In genomic region chr14:76152333-76152681, GRCh38 we compare ENCODE assay signal across 8 cellular contexts. TPM values are rescaled to one million over a fixed set of nuclear protein-coding genes. Genes with fewer than 3 reads are reported as not detected.
DNase-seq lines count a peak whose midpoint lies in the region; ATAC-seq, FAIRE-seq and TF ChIP-seq lines count a peak whose summit lies in the region.

No MANE protein-coding gene starts in this region.

- no peaks in the 10 kb centered on the region for H3K27me3 ChIP-seq in stomach

- H3K9me3 Mint-ChIP-seq in CD14-positive monocyte (peaks cover 0 to 14% (median 4%) of the 10 kb centered on the region in 7 donors), neural crest cell (peaks cover 2% of the 10 kb centered on the region)
- H3K9me3 Mint-ChIP-seq in activated T-helper 2 cell treated with anti-CD3 and anti-CD28 coated beads, Interferon-gamma antibody, Interleukin-2, Interleukin-4, amounts not matched to agents 10 μg/mL and 5 μg/mL and 100 μg/mL, durations not matched to agents 14 hours and 24 hours and 36 hours, result peaks cover 9% of the 10 kb centered on the region

- H3K4me3 ChIP-seq in fibroblast of pulmonary artery (replicated peaks; ENCODE audit: low read depth, low read length) (peak overlapping the region; percentile 97), stomach (peak overlapping the region; percentile 78 to 98 (median 82))

- H3K27me3 Mint-ChIP-seq in CD14-positive monocyte (ENCODE audit: low read depth in 3 of 3) (peaks cover 2 to 16% (median 8%) of the 10 kb centered on the region in 3 donors), neural crest cell (ENCODE audit: low read depth) (peaks cover 13% of the 10 kb centered on the region)
- peaks cover 2% of the 10 kb centered on the region for H3K27me3 Mint-ChIP-seq in activated T-helper 2 cell treated with anti-CD3 and anti-CD28 coated beads, Interferon-gamma antibody, Interleukin-2, Interleukin-4, amounts not matched to agents 10 μg/mL and 5 μg/mL and 100 μg/mL, durations not matched to agents 14 hours and 24 hours and 36 hours (ENCODE audit: low read depth)

- H3K9me3 ChIP-seq in stomach, result no peaks in the 10 kb centered on the region

- H3K27ac ChIP-seq in stomach, result peak overlapping the region; percentile 81 to 91 (median 88)

- intact Hi-C loops in CD14-positive monocyte (cut with micrococcal nuclease), result loop anchor here in 1 of 2 donors (5.0 kb wide), 1 partner anchor 170 kb away; the partner anchor contains the start of gene TGFB3
- intact Hi-C loops in activated T-helper 2 cell treated with anti-CD3 and anti-CD28 coated beads, Interferon-gamma antibody, Interleukin-2, Interleukin-4, amounts not matched to agents 10 μg/mL and 5 μg/mL and 100 μg/mL, durations not matched to agents 14 hours and 24 hours and 36 hours (cut with micrococcal nuclease), result loop anchor here (5.0 to 10.0 kb wide), 2 partner anchors 168 to 945 kb away; partner anchors contain the start of genes CIPC, IFT43 and TGFB3
- intact Hi-C loops in stomach (cut with DNase I; ENCODE audit: low total_unique reads), result no loop called here

- H3K36me3 ChIP-seq in stomach, result peaks cover 5 to 24% (median 15%) of the 10 kb centered on the region in 4 donors

- TF ChIP-seq EP300 in stomach (IDR thresholded peaks at IDR 0.05), result no peak

- no peak for TF ChIP-seq CTCF in CD14-positive monocyte (IDR thresholded peaks at IDR 0.05)
- no peak for TF ChIP-seq CTCF in fibroblast of pulmonary artery (IDR thresholded peaks at IDR 0.05; ENCODE audit: low read length, missing control alignments)
- no peak for TF ChIP-seq CTCF in neural crest cell (conservative IDR thresholded peaks at IDR 0.05)
- TF ChIP-seq CTCF in stomach (IDR thresholded peaks at IDR 0.05), result no peak

- H3K4me3 Mint-ChIP-seq in CD14-positive monocyte (peak overlapping the region; percentile 97 to 98), neural crest cell (peak overlapping the region; percentile 99)
- peak overlapping the region; percentile 96 for H3K4me3 Mint-ChIP-seq in activated T-helper 2 cell treated with anti-CD3 and anti-CD28 coated beads, Interferon-gamma antibody, Interleukin-2, Interleukin-4, amounts not matched to agents 10 μg/mL and 5 μg/mL and 100 μg/mL, durations not matched to agents 14 hours and 24 hours and 36 hours (ENCODE audit: low read depth)

- H3K4me1 ChIP-seq in stomach, result peaks cover 33 to 56% (median 47%) of the 10 kb centered on the region in 4 donors

- DNase-seq in CD14-positive monocyte (ENCODE audit: low spot score) (peak; percentile 90), GM19239 (ENCODE audit: insufficient read length, low spot score) (peak; percentile 36), RPMI8226 (peak; percentile 66), fibroblast of pulmonary artery (ENCODE audit: low read depth) (peak; percentile 84), neural crest cell (ENCODE audit: low read depth, low spot score) (peak; percentile 29), stomach (peak; percentile 58)
- DNase-seq in activated T-helper 2 cell treated with anti-CD3 and anti-CD28 coated beads, Interferon-gamma antibody, Interleukin-2, Interleukin-4, amounts not matched to agents 10 μg/mL and 5 μg/mL and 100 μg/mL, durations not matched to agents 14 hours and 24 hours and 36 hours (ENCODE audit: low spot score), result peak; percentile 80

- FAIRE-seq in GM19239 (lab: Jason Lieb, UNC), result peak; percentile 81

- H3K27ac Mint-ChIP-seq in CD14-positive monocyte (peak overlapping the region; percentile 99 to 100 (median 99)), neural crest cell (ENCODE audit: unreplicated experiment) (peak overlapping the region; percentile 98)
- H3K27ac Mint-ChIP-seq in activated T-helper 2 cell treated with anti-CD3 and anti-CD28 coated beads, Interferon-gamma antibody, Interleukin-2, Interleukin-4, amounts not matched to agents 10 μg/mL and 5 μg/mL and 100 μg/mL, durations not matched to agents 14 hours and 24 hours and 36 hours, result peak overlapping the region; percentile 99

- WGBS in stomach, 5 donors, result 0 to 1% (median 1%) methylated on average over 17 of the region's 17 CpGs

- H3K4me1 Mint-ChIP-seq in CD14-positive monocyte, result peaks cover 55% of the 10 kb centered on the region
- peaks cover 56% of the 10 kb centered on the region for H3K4me1 Mint-ChIP-seq in activated T-helper 2 cell treated with anti-CD3 and anti-CD28 coated beads, Interferon-gamma antibody, Interleukin-2, Interleukin-4, amounts not matched to agents 10 μg/mL and 5 μg/mL and 100 μg/mL, durations not matched to agents 14 hours and 24 hours and 36 hours (ENCODE audit: low read depth)
- H3K4me1 Mint-ChIP-seq in neural crest cell, result peaks cover 58% of the 10 kb centered on the region

- no peak for TF ChIP-seq POLR2A in stomach (IDR thresholded peaks at IDR 0.05)

- ATAC-seq in HG03439 (IDR thresholded peaks at IDR 0.05; ENCODE audit: unreplicated experiment), result peak; percentile 69

- H3K36me3 Mint-ChIP-seq in CD14-positive monocyte (peaks cover 22 to 25% of the 10 kb centered on the region in 2 donors), neural crest cell (ENCODE audit: low read depth) (peaks cover 6% of the 10 kb centered on the region)
- H3K36me3 Mint-ChIP-seq in activated T-helper 2 cell treated with anti-CD3 and anti-CD28 coated beads, Interferon-gamma antibody, Interleukin-2, Interleukin-4, amounts not matched to agents 10 μg/mL and 5 μg/mL and 100 μg/mL, durations not matched to agents 14 hours and 24 hours and 36 hours (ENCODE audit: low read depth), result peaks cover 53% of the 10 kb centered on the region

RNA-seq across cellular contexts. Expression of gene GPATCH2L, which starts 0.6 kb away (rescaled TPM):
- 10 to 100 TPM; 10.6 to 13.8 TPM for polyA plus RNA-seq in CD14-positive monocyte
- 59.1 and 67.3 TPM in 2 replicates for total RNA-seq in activated T-helper 2 cell treated with anti-CD3 and anti-CD28 coated beads, Interferon-gamma antibody, Interleukin-2, Interleukin-4, amounts not matched to agents 10 μg/mL and 5 μg/mL and 100 μg/mL, durations not matched to agents 14 hours and 24 hours and 36 hours
- total RNA-seq in neural crest cell, result 67.1 and 73.1 TPM in 2 replicates
- 10 to 100 TPM; 15.2 to 96.5 (median 48.7) TPM for total RNA-seq in stomach
- polyA plus RNA-seq in stomach, result 1 to 10 TPM; 2.2 to 5.0 (median 3.4) TPM

Comparison
In these comparisons a context has a peak if more than half of its experiments do, and no peak if none do; other contexts are left out.
1. Peak in every context shown above with its lines: DNase-seq, ATAC-seq, H3K4me3 ChIP-seq and H3K27ac ChIP-seq.
2. DNase-seq: peak in every context shown above with its lines; median percentile 90 in CD14-positive monocyte; 84 in fibroblast of pulmonary artery; 80 in activated T-helper 2 cell treated with anti-CD3 and anti-CD28 coated beads, Interferon-gamma antibody, Interleukin-2, Interleukin-4, amounts not matched to agents 10 μg/mL and 5 μg/mL and 100 μg/mL, durations not matched to agents 14 hours and 24 hours and 36 hours; 66 in RPMI8226; 58 in stomach; 36 in GM19239; 29 in neural crest cell.